ENCODE assay signal across 22 cellular contexts in the genomic region with DNA sequence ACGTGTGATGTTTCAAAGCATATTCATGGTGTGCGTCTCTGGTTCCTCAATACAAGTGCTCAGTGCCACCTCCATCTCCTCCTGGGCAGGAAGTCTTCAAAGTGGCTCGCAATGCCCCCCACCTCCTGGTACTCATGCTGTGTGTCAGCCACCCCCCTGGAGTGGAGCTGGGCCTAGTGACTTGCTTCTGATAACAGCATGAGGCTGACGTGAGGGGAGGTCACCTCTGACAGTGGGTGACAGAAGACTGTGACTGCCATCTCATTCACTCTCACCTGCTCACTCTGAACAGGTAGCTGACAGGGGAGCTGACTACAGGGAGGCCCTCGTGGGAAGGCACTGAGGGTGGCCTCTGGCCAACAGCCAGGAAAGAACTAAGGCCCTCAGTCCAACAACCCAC.
DNase-seq lines count a peak whose midpoint lies in the region; ATAC-seq and TF ChIP-seq lines count a peak whose summit lies in the region.
"Had no signal": no experiment of that assay in that cellular context is flagged by ENCODE, and none has a peak within 500 bp of the region (broad histone marks: within the 10 kb centered on the region; RNA-seq: fewer than 3 reads in every experiment).

No MANE protein-coding gene starts in this region.

- H3K14ac ChIP-seq in IMR-90 (replicated peaks; ENCODE audit: low read depth, low read length), result no peak overlapping the region

- H4K5ac ChIP-seq in IMR-90 (ENCODE audit: low read depth, low read length), result no peak overlapping the region

- intact Hi-C loops in IMR-90 (cut with micrococcal nuclease), result loop anchor here (5.0 kb wide), 1 partner anchor 62 kb away; no protein-coding TSS in a partner anchor

- H2BK20ac ChIP-seq in IMR-90 (ENCODE audit: low read depth, low read length), result no peak overlapping the region

- H2BK15ac ChIP-seq in IMR-90 (ENCODE audit: low read depth, low read length), result no peak overlapping the region

- CTCF ChIA-PET in IMR-90 (lab: Yijun Ruan, JAX), result no interaction called here

- peaks cover 21% of the 10 kb centered on the region for H3K9me1 ChIP-seq in IMR-90 (ENCODE audit: insufficient read depth, low read length)

- no peak overlapping the region for H2BK5ac ChIP-seq in IMR-90 (ENCODE audit: low read depth, low read length, poor library complexity, severe bottlenecking)

- no peak overlapping the region for H2AFZ ChIP-seq in IMR-90 (replicated peaks; ENCODE audit: low read length, poor library complexity)

- H4K20me1 ChIP-seq in BLaER1 treated with 17β-estradiol and CSF1 and Interleukin-3, amounts not matched to agents 10 nM and 100 nM, result peaks cover 0 to 27% (median 0%) of the 10 kb centered on the region in 11 experiments; a peak in 3 of 22 replicates
- no peaks in the 10 kb centered on the region; the same call in 1 of the 2 replicates for H4K20me1 ChIP-seq in IMR-90 (ENCODE audit: insufficient read depth, low read length)

- H4K8ac ChIP-seq in IMR-90 (ENCODE audit: low read depth in 2 of 2, low read length in 2 of 2), result no peak overlapping the region

- TF ChIP-seq POLR2A in IMR-90 (IDR thresholded peaks at IDR 0.05; ENCODE audit: low read depth, low read length), result no peak

- peak overlapping the region in 5 of 11 experiments; percentile 28 to 86 (median 56); a peak in 8 of 22 replicates for H3K27ac ChIP-seq in BLaER1 treated with 17β-estradiol and CSF1 and Interleukin-3, amounts not matched to agents 10 nM and 100 nM
- H3K27ac ChIP-seq in IMR-90 (ENCODE audit: insufficient read depth, low read length) (no peak overlapping the region), brain microvascular endothelial cell (peak overlapping the region; percentile 46)
- H3K27ac ChIP-seq: KMS-11, SJSA1 had no signal

- peak overlapping the region; percentile 46 for H2AK5ac ChIP-seq in IMR-90 (ENCODE audit: low read depth, low read length)

- H4K91ac ChIP-seq in IMR-90 (ENCODE audit: insufficient read depth, low read depth, low read length), result no peak overlapping the region

- no peaks in the 10 kb centered on the region; a peak in 1 of 22 replicates for H3K36me3 ChIP-seq in BLaER1 treated with 17β-estradiol and CSF1 and Interleukin-3, amounts not matched to agents 10 nM and 100 nM
- H3K36me3 ChIP-seq in IMR-90 (ENCODE audit: control insufficient read depth, insufficient read depth, low read length) (no peaks in the 10 kb centered on the region), brain microvascular endothelial cell (replicated peaks) (no peaks in the 10 kb centered on the region)
- H3K36me3 ChIP-seq: SJSA1 had no signal

- in situ Hi-C loops in IMR-90 (cut with MboI; ENCODE audit: low sequenced_read_pairs) (no loop called here), brain microvascular endothelial cell (cut with HindIII; ENCODE audit: low pct_ligation_motif_present, low sequenced_read_pairs) (no loop called here)

- no peaks in the 10 kb centered on the region; a peak in 1 of 22 replicates for H3K9me3 ChIP-seq in BLaER1 treated with 17β-estradiol and CSF1 and Interleukin-3, amounts not matched to agents 10 nM and 100 nM (replicated peaks in 1 of 11)
- H3K9me3 ChIP-seq in IMR-90 (ENCODE audit: control insufficient read depth, insufficient read depth, low read length), result no peaks in the 10 kb centered on the region
- H3K9me3 ChIP-seq: SJSA1 had no signal

- H3K4me3 ChIP-seq in BLaER1 treated with 17β-estradiol and CSF1 and Interleukin-3, amounts not matched to agents 10 nM and 100 nM, result no peak overlapping the region
- H3K4me3 ChIP-seq in IMR-90 (ENCODE audit: insufficient read depth, low read depth, low read length), result no peak overlapping the region
- H3K4me3 ChIP-seq in brain microvascular endothelial cell (ENCODE audit: low read depth, low read length), result no peak overlapping the region
- H3K4me3 ChIP-seq: SJSA1 had no signal

- H3K23ac ChIP-seq in IMR-90 (ENCODE audit: low read depth, low read length), result no peak overlapping the region

- H3K79me1 ChIP-seq in IMR-90 (ENCODE audit: low read depth in 1 of 2, low read length in 2 of 2), result peaks cover 3 to 35% of the 10 kb centered on the region in 2 experiments; a peak in 3 of 4 replicates

- POLR2A ChIA-PET in IMR-90 (lab: Charles Lee; ENCODE audit: unreplicated experiment), result no interaction called here

- TF ChIP-seq RAD21 in IMR-90 (IDR thresholded peaks at IDR 0.05; ENCODE audit: low read length), result no peak

- peaks cover 0 to 30% (median 0%) of the 10 kb centered on the region in 11 experiments; a peak in 4 of 22 replicates for H3K27me3 ChIP-seq in BLaER1 treated with 17β-estradiol and CSF1 and Interleukin-3, amounts not matched to agents 10 nM and 100 nM
- H3K27me3 ChIP-seq in IMR-90 (ENCODE audit: control insufficient read depth, insufficient read depth, low read length) (no peaks in the 10 kb centered on the region), brain microvascular endothelial cell (replicated peaks) (no peaks in the 10 kb centered on the region)
- H3K27me3 ChIP-seq: SJSA1 had no signal

- no CpG with 5 or more reads among the region's 5 CpGs for WGBS in IMR-90 (ENCODE audit: extremely low coverage in 2 of 2, insufficient read length in 1 of 2), 2 experiments

- dilution Hi-C loops in IMR-90 (cut with HindIII; ENCODE audit: low sequenced_read_pairs, unreplicated experiment), result no loop called here

- H3K4me2 ChIP-seq in BLaER1 treated with 17β-estradiol and CSF1 and Interleukin-3, amounts not matched to agents 10 nM and 100 nM, result peak overlapping the region in 6 of 11 experiments; percentile 6 to 76 (median 68); a peak in 6 of 22 replicates
- no peak overlapping the region for H3K4me2 ChIP-seq in IMR-90 (ENCODE audit: low read depth, low read length)
- H3K4me2 ChIP-seq: KMS-11 had no signal

- TF ChIP-seq CTCF in IMR-90 (conservative IDR thresholded peaks at IDR 0.05; ENCODE audit: low read depth, low read length) (no peak), brain microvascular endothelial cell (IDR thresholded peaks at IDR 0.05; ENCODE audit: low read depth, low read length, missing control alignments) (no peak)

- H2BK120ac ChIP-seq in IMR-90 (ENCODE audit: low read depth, low read length), result no peak overlapping the region

- H2AK9ac ChIP-seq in IMR-90 (replicated peaks; ENCODE audit: low read depth, low read length, poor library complexity), result no peak overlapping the region

- H3K4me1 ChIP-seq in BLaER1 treated with 17β-estradiol and CSF1 and Interleukin-3, amounts not matched to agents 10 nM and 100 nM, result peaks cover 20 to 59% (median 51%) of the 10 kb centered on the region in 10 experiments
- H3K4me1 ChIP-seq in IMR-90 (ENCODE audit: control insufficient read depth, insufficient read depth, low read length), result peaks cover 12% of the 10 kb centered on the region

- ATAC-seq in IMR-90 (ENCODE audit: low read depth), result no peak

- H3K18ac ChIP-seq in IMR-90 (ENCODE audit: low read depth, low read length), result no peak overlapping the region

- BruUV-seq in IMR-90 (replicated peaks; lab: Mats Ljungman, UMichigan), result no TSS peak

- H3K4ac ChIP-seq in IMR-90 (ENCODE audit: low read depth, low read length), result no peak overlapping the region

- no peak overlapping the region for H3K56ac ChIP-seq in IMR-90 (ENCODE audit: extremely low read depth, insufficient read depth, low read length)

- DNase-seq in activated effector memory CD4-positive, alpha-beta T cell treated with anti-CD3 and anti-CD28 coated beads, Interleukin-2, amount 50 U/mL, for 16 hours, result peak; percentile 68
- no peak for DNase-seq in activated effector memory CD4-positive, alpha-beta T cell treated with Interleukin-2 at 50 U/mL for 16 hours
- no peak for DNase-seq in IMR-90
- no peak for DNase-seq in brain microvascular endothelial cell
- no peak for DNase-seq in AG20443 (ENCODE audit: low spot score)
- no peak for DNase-seq in stimulated activated CD8-positive, alpha-beta memory T cell treated with anti-CD3 and anti-CD28 coated beads, Interleukin-4, amount 100 ng/mL, for 48 hours
- no peak for DNase-seq in DMS53 treated with DMSO at 0.1 percent for 48 hours (lab: John Stamatoyannopoulos, UW; ENCODE audit: unreplicated experiment)
- DNase-seq: CD8-positive, alpha-beta memory T cell; DMS 273 treated with DMSO at 0.1 percent for 48 hours; DMS79 treated with DMSO at 0.1 percent for 48 hours; MM.1S; NCI-H1048; NCI-H1417 treated with DMSO at 0.1 percent for 48 hours; NCI-H1694 treated with DMSO at 0.1 percent for 48 hours; NCI-H2081; NCI-H2227 treated with DMSO at 0.1 percent for 48 hours; NCI-H526 treated with DMSO at 0.1 percent for 48 hours; Right ventricle myocardium superior; RPMI8226 had no signal

- H3K9ac ChIP-seq in BLaER1 treated with 17β-estradiol and CSF1 and Interleukin-3, amounts not matched to agents 10 nM and 100 nM, result no peak overlapping the region
- no peak overlapping the region for H3K9ac ChIP-seq in IMR-90 (ENCODE audit: low read depth, low read length)
- H3K9ac ChIP-seq: KMS-11 had no signal

TF ChIP-seq in IMR-90, 13 proteins besides CTCF, POLR2A, EP300 and RAD21:
- TF ChIP-seq NFE2L2 (IDR thresholded peaks at IDR 0.05; ENCODE audit: low read depth, low read length) (no peak), FOS (IDR thresholded peaks at IDR 0.05; ENCODE audit: low read depth, low read length) (no peak), CEBPB (IDR thresholded peaks at IDR 0.05; ENCODE audit: low read depth, low read length) (no peak), MAFK (IDR thresholded peaks at IDR 0.05; ENCODE audit: low read depth, low read length) (no peak), CHD1 (IDR thresholded peaks at IDR 0.05; ENCODE audit: low read depth, low read length) (no peak)
